Comparison of ENCODE assay signal across 8 cellular contexts in genomic region chrX:40615976-40616375, GRCh38. TPM values are rescaled to one million over a fixed set of nuclear protein-coding genes. Genes with fewer than 3 reads are reported as not detected.
"Had no signal": no experiment of that assay in that cellular context is flagged by ENCODE, and none has a peak within 500 bp of the region (broad histone marks: within the 10 kb centered on the region; RNA-seq: fewer than 3 reads in every experiment).

No MANE protein-coding gene starts in this region.

- H3K9ac ChIP-seq: KMS-11 had no signal

- H3K27me3 Mint-ChIP-seq: IgD-negative memory B cell had no signal

- H3K9me3 Mint-ChIP-seq: IgD-negative memory B cell had no signal

- H3K4me2 ChIP-seq: KMS-11 had no signal

- H3K27ac Mint-ChIP-seq: IgD-negative memory B cell had no signal

- DNase-seq: IMR-90, KBM-7, KG1 had no signal

- H3K4me1 Mint-ChIP-seq: IgD-negative memory B cell had no signal

- H3K27ac ChIP-seq: HL-60, KMS-11 had no signal

- H3K4me3 Mint-ChIP-seq: IgD-negative memory B cell had no signal

RNA-seq across cellular contexts. Expression of gene MPC1L, which starts 7.3 kb away (rescaled TPM):
- total RNA-seq: HT-29, HT1080, IMR-90 had no signal
- polyA plus RNA-seq: IgD-negative memory B cell, IMR-90 had no signal
